ENCODE assay signal across 8 cellular contexts in the genomic region with DNA sequence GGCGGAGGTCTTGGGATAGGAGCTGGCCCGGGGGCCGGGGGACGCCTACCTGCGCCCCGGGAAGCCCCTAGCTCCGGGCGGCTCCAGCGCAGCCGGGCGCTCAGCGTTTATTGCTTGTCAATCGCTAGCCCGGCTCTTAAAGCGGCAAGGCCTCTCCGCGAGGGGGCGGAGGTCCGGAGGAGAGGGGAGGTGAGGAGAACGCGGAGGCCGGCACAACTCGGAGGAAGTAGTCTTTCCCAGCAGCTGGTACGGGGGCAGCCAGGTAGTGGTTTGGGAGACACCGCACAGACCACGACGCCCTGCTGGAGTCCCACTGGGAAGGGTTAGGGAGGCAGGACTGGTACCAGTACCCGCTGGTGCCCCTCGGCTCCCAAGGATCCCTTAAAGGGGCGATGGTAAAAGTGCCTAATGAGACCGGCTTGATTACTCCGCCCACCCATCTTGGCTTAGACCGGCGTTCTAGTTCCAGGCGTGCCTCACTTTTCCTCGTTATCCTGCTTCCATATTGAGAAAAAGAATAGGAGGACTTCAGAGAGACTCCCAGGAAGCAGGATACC. TPM values are rescaled to one million over a fixed set of nuclear protein-coding genes. Genes with fewer than 3 reads are reported as not detected.
DNase-seq lines count a peak whose midpoint lies in the region; ATAC-seq, FAIRE-seq and TF ChIP-seq lines count a peak whose summit lies in the region.

A gene with protein sequence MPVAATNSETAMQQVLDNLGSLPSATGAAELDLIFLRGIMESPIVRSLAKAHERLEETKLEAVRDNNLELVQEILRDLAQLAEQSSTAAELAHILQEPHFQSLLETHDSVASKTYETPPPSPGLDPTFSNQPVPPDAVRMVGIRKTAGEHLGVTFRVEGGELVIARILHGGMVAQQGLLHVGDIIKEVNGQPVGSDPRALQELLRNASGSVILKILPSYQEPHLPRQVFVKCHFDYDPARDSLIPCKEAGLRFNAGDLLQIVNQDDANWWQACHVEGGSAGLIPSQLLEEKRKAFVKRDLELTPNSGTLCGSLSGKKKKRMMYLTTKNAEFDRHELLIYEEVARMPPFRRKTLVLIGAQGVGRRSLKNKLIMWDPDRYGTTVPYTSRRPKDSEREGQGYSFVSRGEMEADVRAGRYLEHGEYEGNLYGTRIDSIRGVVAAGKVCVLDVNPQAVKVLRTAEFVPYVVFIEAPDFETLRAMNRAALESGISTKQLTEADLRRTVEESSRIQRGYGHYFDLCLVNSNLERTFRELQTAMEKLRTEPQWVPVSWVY (minus strand): TSS at position 112 of the 557 bp plus-strand sequence. CDS start 3,076 bp downstream, outside the sequence.

- H3K27ac Mint-ChIP-seq in HFFc6 (no peak within 1 kb of the TSS), neural crest cell (ENCODE audit: unreplicated experiment) (peak within 1 kb of the TSS; percentile 87)
- no peak within 1 kb of the TSS for H3K27ac Mint-ChIP-seq in activated naive CD4-positive, alpha-beta T cell treated with anti-CD3 and anti-CD28 coated beads, Interleukin-2, amount 50 U/mL, for 24 hours

- ATAC-seq in RWPE2 (ENCODE audit: low read depth) (peak; percentile 51), GM21529 (IDR thresholded peaks at IDR 0.05; ENCODE audit: unreplicated experiment) (no peak)

- H3K4me3 Mint-ChIP-seq in HFFc6 (peak within 1 kb of the TSS; percentile 72), neural crest cell (peak within 1 kb of the TSS; percentile 86)
- peak within 1 kb of the TSS; percentile 85 for H3K4me3 Mint-ChIP-seq in activated naive CD4-positive, alpha-beta T cell treated with anti-CD3 and anti-CD28 coated beads, Interleukin-2, amount 50 U/mL, for 24 hours

- TF ChIP-seq CTCF in HFFc6 (IDR thresholded peaks at IDR 0.05) (peak; percentile 68), RWPE2 (IDR thresholded peaks at IDR 0.05; ENCODE audit: poor library complexity, severe bottlenecking) (no peak), neural crest cell (conservative IDR thresholded peaks at IDR 0.05) (no peak), thyroid gland (IDR thresholded peaks at IDR 0.05) (peak in 4 of 6 experiments; percentile 12 to 21 (median 16))

- H3K4me3 ChIP-seq in RWPE2 (ENCODE audit: severe bottlenecking) (peak within 1 kb of the TSS; percentile 41), thyroid gland (replicated peaks in 1 of 3) (peak within 1 kb of the TSS; percentile 47 to 68 (median 63))

- H3K4me1 Mint-ChIP-seq in HFFc6 (ENCODE audit: low read depth) (peaks cover 17% of the 10 kb centered on the region), neural crest cell (peaks cover 24% of the 10 kb centered on the region)
- H3K4me1 Mint-ChIP-seq in activated naive CD4-positive, alpha-beta T cell treated with anti-CD3 and anti-CD28 coated beads, Interleukin-2, amount 50 U/mL, for 24 hours, result peaks cover 15% of the 10 kb centered on the region

- intact Hi-C loops in thyroid gland (cut with DNase I), result loop anchor here (10.0 kb wide), 1 partner anchor 217 kb away; the partner anchor contains the start of gene HDAC5

- 1 to 7% methylated on average over 25 to 29 of the region's 36 CpGs for WGBS in thyroid gland, 2 donors

- FAIRE-seq in frontal cortex (lab: Jason Lieb, UNC), result no peak

- H3K4me1 ChIP-seq in RWPE2 (ENCODE audit: insufficient read depth, poor library complexity, severe bottlenecking) (peaks cover 4% of the 10 kb centered on the region), thyroid gland (peaks cover 0 to 18% of the 10 kb centered on the region in 2 donors)

- peak; percentile 76 for DNase-seq in AG08395 (ENCODE audit: low spot score)
- DNase-seq in HFFc6, result peak; percentile 37
- no peak for DNase-seq in RWPE2 (ENCODE audit: low spot score)
- DNase-seq in frontal cortex (ENCODE audit: low spot score in 2 of 2), result peak; percentile 68 to 77
- DNase-seq in neural crest cell (ENCODE audit: low read depth, low spot score), result peak; percentile 77
- DNase-seq in thyroid gland, result peak; percentile 75 to 78

- no peaks in the 10 kb centered on the region for H3K9me3 ChIP-seq in RWPE2 (ENCODE audit: severe bottlenecking)
- no peaks in the 10 kb centered on the region for H3K9me3 ChIP-seq in thyroid gland

- H3K9me3 Mint-ChIP-seq in HFFc6, result no peaks in the 10 kb centered on the region
- no peaks in the 10 kb centered on the region for H3K9me3 Mint-ChIP-seq in activated naive CD4-positive, alpha-beta T cell treated with anti-CD3 and anti-CD28 coated beads, Interleukin-2, amount 50 U/mL, for 24 hours
- H3K9me3 Mint-ChIP-seq in neural crest cell, result no peaks in the 10 kb centered on the region

- H3K27ac ChIP-seq in RWPE2 (ENCODE audit: poor library complexity, severe bottlenecking) (no peak within 1 kb of the TSS), thyroid gland (peak within 1 kb of the TSS in 2 of 3 donors; percentile 55 to 59)

- H3K36me3 ChIP-seq in RWPE2 (ENCODE audit: low read depth), result no peaks in the 10 kb centered on the region
- no peaks in the 10 kb centered on the region for H3K36me3 ChIP-seq in thyroid gland

- H3K27me3 ChIP-seq in RWPE2 (ENCODE audit: insufficient read depth, poor library complexity, severe bottlenecking) (peaks cover 17% of the 10 kb centered on the region), thyroid gland (no peaks in the 10 kb centered on the region)

- H3K36me3 Mint-ChIP-seq in HFFc6 (ENCODE audit: low read depth) (no peaks in the 10 kb centered on the region), neural crest cell (ENCODE audit: low read depth) (no peaks in the 10 kb centered on the region)
- no peaks in the 10 kb centered on the region for H3K36me3 Mint-ChIP-seq in activated naive CD4-positive, alpha-beta T cell treated with anti-CD3 and anti-CD28 coated beads, Interleukin-2, amount 50 U/mL, for 24 hours

- peaks cover 25% of the 10 kb centered on the region for H3K27me3 Mint-ChIP-seq in HFFc6 (ENCODE audit: insufficient read depth)
- peaks cover 2% of the 10 kb centered on the region for H3K27me3 Mint-ChIP-seq in activated naive CD4-positive, alpha-beta T cell treated with anti-CD3 and anti-CD28 coated beads, Interleukin-2, amount 50 U/mL, for 24 hours
- H3K27me3 Mint-ChIP-seq in neural crest cell (ENCODE audit: low read depth), result peaks cover 19% of the 10 kb centered on the region

- no peak for TF ChIP-seq POLR2A in thyroid gland (IDR thresholded peaks at IDR 0.05)

RNA-seq across cellular contexts. Expression of the gene that starts here (rescaled TPM):
- total RNA-seq in HFFc6 (2021; fragmentation: NEBNext Ultra II Directional; extraction: Animal tissue kit (Norgen Biotek cat#: 25700)), result 1 to 10 TPM in 3 of 6 experiments, under 1 TPM in 3; 0.62 to 1.3 (median 1.0) TPM
- total RNA-seq in frontal cortex, result 13.9 TPM
- 26.8 and 29.8 TPM in 2 replicates for total RNA-seq in neural crest cell
- 10 to 100 TPM in 1 of 4 donors, 1 to 10 TPM in 3; 6.5 to 30.8 (median 9.0) TPM for total RNA-seq in thyroid gland

Comparison
In these comparisons a context has a peak if more than half of its experiments do, and no peak if none do; other contexts are left out.
1. CTCF ChIP-seq: peak in HFFc6 (single experiment) and thyroid gland (4 of 6); none in RWPE2 (single experiment) and neural crest cell (single experiment).
2. Peak in every context shown above with its lines, with median percentiles within 50 percentile points of each other: H3K4me3 Mint-ChIP-seq.